8 cellular contexts compared by ENCODE assay signal in the genomic region with DNA sequence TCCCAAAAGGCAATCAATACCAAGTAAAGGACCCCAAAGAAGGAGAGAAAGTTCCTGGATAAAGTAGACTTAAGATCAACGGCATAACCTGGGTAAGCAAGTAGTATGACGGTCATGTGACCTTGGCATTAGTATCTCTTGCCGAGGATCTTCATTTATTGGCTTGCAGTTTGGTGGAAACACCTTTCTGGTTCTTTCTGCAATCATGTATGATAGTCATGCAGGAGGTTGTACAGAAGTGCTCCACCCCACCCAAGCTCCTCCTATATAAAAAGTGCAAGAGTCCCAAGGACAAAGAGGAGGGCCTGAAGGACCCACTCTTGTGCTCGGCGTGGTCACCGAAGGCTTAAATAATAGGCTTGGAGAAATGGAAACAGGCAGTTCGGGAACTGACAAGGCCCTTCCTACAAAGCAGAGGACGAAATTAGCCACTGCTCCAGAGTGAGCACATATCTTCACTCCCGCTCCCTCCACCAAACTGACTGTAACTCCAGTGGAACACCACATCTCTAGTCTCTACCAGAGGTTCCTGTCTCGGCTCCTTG. TPM values are rescaled to one million over a fixed set of nuclear protein-coding genes. Genes with fewer than 3 reads are reported as not detected.
A peak's percentile ranks its signal among the peaks of the same experiment; 100 is the strongest.
DNase-seq lines count a peak whose midpoint lies in the region; ATAC-seq, FAIRE-seq and TF ChIP-seq lines count a peak whose summit lies in the region.

No MANE protein-coding gene starts in this region.

- POLR2A ChIA-PET in activated CD8-positive, alpha-beta T cell treated with anti-CD3 and anti-CD28 coated beads, Interleukin-2, amount 10 ng/mL, durations not matched to agents 7 days and 5 days (lab: Charles Lee), result interaction anchor here (0.7 to 1.4 kb wide), 5 partner anchors 59 to 329 kb away, joined by 3 to 5 read pairs (median 3); a partner anchor contains a TSS

- TF ChIP-seq CTCF in GM12864 (IDR thresholded peaks at IDR 0.05; ENCODE audit: low read depth, low read length, missing control alignments) (no peak), foreskin fibroblast (IDR thresholded peaks at IDR 0.05; ENCODE audit: low read depth, low read length) (no peak), pancreas (IDR thresholded peaks at IDR 0.05) (no peak)

- intact Hi-C loops in pancreas (cut with DNase I), result no loop called here

- H3K27ac ChIP-seq in pancreas, result peak overlapping the region; percentile 75 to 91 (median 88)

- H3K27me3 ChIP-seq in pancreas, result no peaks in the 10 kb centered on the region

- H3K4me1 ChIP-seq in pancreas, result peaks cover 5 to 30% (median 14%) of the 10 kb centered on the region in 3 donors

- DNase-seq in GM12864 (ENCODE audit: low read depth), result no peak
- peak; percentile 53 for DNase-seq in activated CD8-positive, alpha-beta T cell treated with anti-CD3 and anti-CD28 coated beads, Interleukin-2, amount 10 ng/mL, durations not matched to agents 7 days and 5 days
- peak; percentile 14 to 54 for DNase-seq in foreskin fibroblast
- peak in 2 of 6 donors; percentile 25 to 28 for DNase-seq in pancreas

- no peaks in the 10 kb centered on the region for H3K27me3 Mint-ChIP-seq in IgD-negative memory B cell
- H3K27me3 Mint-ChIP-seq in activated CD8-positive, alpha-beta T cell treated with anti-CD3 and anti-CD28 coated beads, Interleukin-2, amount 10 ng/mL, durations not matched to agents 7 days and 5 days (ENCODE audit: low read depth), result no peaks in the 10 kb centered on the region

- CTCF ChIA-PET in activated CD8-positive, alpha-beta T cell treated with anti-CD3 and anti-CD28 coated beads, Interleukin-2, amount 10 ng/mL, durations not matched to agents 7 days and 5 days (lab: Charles Lee), result interaction anchor here (0.8 to 3.0 kb wide), 11 partner anchors 8 to 329 kb away, joined by 3 to 14 read pairs (median 4); a partner anchor contains a TSS

- WGBS in pancreas, 2 donors, result 0 to 1% methylated on average over 10 of the region's 10 CpGs

- H3K36me3 Mint-ChIP-seq in IgD-negative memory B cell, result peaks cover 2% of the 10 kb centered on the region
- peaks cover 44% of the 10 kb centered on the region for H3K36me3 Mint-ChIP-seq in activated CD8-positive, alpha-beta T cell treated with anti-CD3 and anti-CD28 coated beads, Interleukin-2, amount 10 ng/mL, durations not matched to agents 7 days and 5 days (ENCODE audit: low read depth)

- peak overlapping the region; percentile 90 to 99 (median 98) for H3K27ac Mint-ChIP-seq in IgD-negative memory B cell
- H3K27ac Mint-ChIP-seq in activated CD8-positive, alpha-beta T cell treated with anti-CD3 and anti-CD28 coated beads, Interleukin-2, amount 10 ng/mL, durations not matched to agents 7 days and 5 days, result peak overlapping the region; percentile 91

- peak overlapping the region; percentile 85 for H3K4me3 ChIP-seq in GM12864 (ENCODE audit: low read depth, low read length)
- peak overlapping the region; percentile 95 to 98 for H3K4me3 ChIP-seq in foreskin fibroblast (ENCODE audit: low read depth in 1 of 2, low read length in 2 of 2)
- H3K4me3 ChIP-seq in pancreas, result peak overlapping the region; percentile 53 to 98 (median 74)

- H3K4me1 Mint-ChIP-seq in IgD-negative memory B cell, result peaks cover 38 to 50% (median 49%) of the 10 kb centered on the region in 3 donors
- peaks cover 52% of the 10 kb centered on the region for H3K4me1 Mint-ChIP-seq in activated CD8-positive, alpha-beta T cell treated with anti-CD3 and anti-CD28 coated beads, Interleukin-2, amount 10 ng/mL, durations not matched to agents 7 days and 5 days (ENCODE audit: low read depth)

- H3K36me3 ChIP-seq in pancreas, result no peaks in the 10 kb centered on the region

- peak overlapping the region; percentile 89 to 98 (median 97) for H3K4me3 Mint-ChIP-seq in IgD-negative memory B cell
- peak overlapping the region; percentile 97 for H3K4me3 Mint-ChIP-seq in activated CD8-positive, alpha-beta T cell treated with anti-CD3 and anti-CD28 coated beads, Interleukin-2, amount 10 ng/mL, durations not matched to agents 7 days and 5 days

- ATAC-seq in activated CD8-positive, alpha-beta T cell treated with anti-CD3 and anti-CD28 coated beads, Interleukin-2, amount 10 ng/mL, durations not matched to agents 7 days and 5 days, result peak; percentile 12
- peak; percentile 6 to 31 (median 20) for ATAC-seq in pancreas
- ATAC-seq in GM19328 (IDR thresholded peaks at IDR 0.05; ENCODE audit: unreplicated experiment), result no peak
- no peak for ATAC-seq in GM18907 (IDR thresholded peaks at IDR 0.05; ENCODE audit: unreplicated experiment)
- no peak for ATAC-seq in GM19467 (IDR thresholded peaks at IDR 0.05; ENCODE audit: unreplicated experiment)

- H3K9me3 ChIP-seq in pancreas, result no peaks in the 10 kb centered on the region

- no peak for FAIRE-seq in pancreas (lab: Jason Lieb, UNC)

- H3K9me3 Mint-ChIP-seq in IgD-negative memory B cell, result no peaks in the 10 kb centered on the region
- H3K9me3 Mint-ChIP-seq in activated CD8-positive, alpha-beta T cell treated with anti-CD3 and anti-CD28 coated beads, Interleukin-2, amount 10 ng/mL, durations not matched to agents 7 days and 5 days (ENCODE audit: insufficient read depth), result no peaks in the 10 kb centered on the region

RNA-seq across cellular contexts. Expression of a gene that starts 0.8 kb away (rescaled TPM):
- polyA plus RNA-seq in IgD-negative memory B cell, result 79.3 TPM
- total RNA-seq in activated CD8-positive, alpha-beta T cell treated with anti-CD3 and anti-CD28 coated beads, Interleukin-2, amount 10 ng/mL, durations not matched to agents 7 days and 5 days, result 100 to 1,000 TPM; 218 to 228 TPM
- total RNA-seq in pancreas, result 100 to 1,000 TPM in 2 of 6 donors, 10 to 100 TPM in 4; 80.0 to 120 (median 97.2) TPM
- 10 to 100 TPM; 32.0 to 45.4 TPM for polyA plus RNA-seq in pancreas

RNA-seq across cellular contexts. Expression of a gene that starts 16.4 kb away (rescaled TPM):
- polyA plus RNA-seq in IgD-negative memory B cell (160 TPM), pancreas (100 to 1,000 TPM; 109 to 141 TPM)
- 100 to 1,000 TPM; 112 to 113 TPM for total RNA-seq in activated CD8-positive, alpha-beta T cell treated with anti-CD3 and anti-CD28 coated beads, Interleukin-2, amount 10 ng/mL, durations not matched to agents 7 days and 5 days
- 10 to 100 TPM; 45.3 to 94.2 (median 66.3) TPM for total RNA-seq in pancreas

RNA-seq across cellular contexts. Expression of a gene that starts 32.6 kb away (rescaled TPM):
- polyA plus RNA-seq in IgD-negative memory B cell (15.1 TPM), pancreas (10 to 100 TPM; 23.8 to 36.4 TPM)
- 10 to 100 TPM; 19.6 to 19.7 TPM for total RNA-seq in activated CD8-positive, alpha-beta T cell treated with anti-CD3 and anti-CD28 coated beads, Interleukin-2, amount 10 ng/mL, durations not matched to agents 7 days and 5 days
- total RNA-seq in pancreas, result 10 to 100 TPM in 4 of 6 donors, 1 to 10 TPM in 2; 8.0 to 12.9 (median 11.1) TPM

RNA-seq across cellular contexts. Expression of a gene that starts 34.4 kb away (rescaled TPM):
- polyA plus RNA-seq in IgD-negative memory B cell (5.5 TPM), pancreas (100 to 1,000 TPM in 1 of 2 donors, 10 to 100 TPM in 1; 78.5 to 111 TPM)
- 10 to 100 TPM; 61.8 to 63.7 TPM for total RNA-seq in activated CD8-positive, alpha-beta T cell treated with anti-CD3 and anti-CD28 coated beads, Interleukin-2, amount 10 ng/mL, durations not matched to agents 7 days and 5 days
- 10 to 100 TPM; 24.3 to 73.0 (median 41.7) TPM for total RNA-seq in pancreas

RNA-seq across cellular contexts. Expression of a gene that starts 39.3 kb away (rescaled TPM):
- 12.4 TPM for polyA plus RNA-seq in IgD-negative memory B cell
- 1 to 10 TPM; 3.5 to 3.7 TPM for total RNA-seq in activated CD8-positive, alpha-beta T cell treated with anti-CD3 and anti-CD28 coated beads, Interleukin-2, amount 10 ng/mL, durations not matched to agents 7 days and 5 days
- total RNA-seq in pancreas, result 1 to 10 TPM in 2 of 6 donors, under 1 TPM in 3, not detected in 1; 0.20 to 3.7 (median 0.41) TPM
- 1 to 10 TPM in 1 of 2 donors, under 1 TPM in 1; 0.38 to 1.3 TPM for polyA plus RNA-seq in pancreas

Comparison
In these comparisons a context has a peak if more than half of its experiments do, and no peak if none do; other contexts are left out.
1. ATAC-seq: peak in activated CD8-positive, alpha-beta T cell treated with anti-CD3 and anti-CD28 coated beads, Interleukin-2, amount 10 ng/mL, durations not matched to agents 7 days and 5 days (single experiment) and pancreas (4 of 4); none in GM19328 (single experiment), GM18907 (single experiment) and GM19467 (single experiment).
2. Peak in every context shown above with its lines, with median percentiles within 50 percentile points of each other: H3K4me3 ChIP-seq.